25 cellular contexts compared by ENCODE assay signal in genomic region chr7:156654511-156655231, GRCh38.
"Had no signal": no experiment of that assay in that cellular context is flagged by ENCODE, and none has a peak within 500 bp of the region (broad histone marks: within the 10 kb centered on the region; RNA-seq: fewer than 3 reads in every experiment).

No MANE protein-coding gene starts in this region.

- H3K4me1 ChIP-seq: esophagus muscularis mucosa, gastroesophageal sphincter, heart left ventricle, left lung, parathyroid adenoma, sigmoid colon, thyroid gland, vagina had no signal

- DNase-seq: dermis blood vessel endothelial cell; effector memory CD4-positive, alpha-beta T cell; foreskin keratinocyte; heart left ventricle; left cardiac atrium; left lung; mesenchymal stem cell; naive thymus-derived CD8-positive, alpha-beta T cell; nephron progenitor cell; right cardiac atrium; sigmoid colon; stimulated activated CD4-positive, alpha-beta T cell treated with anti-CD3 and anti-CD28 coated beads, Interleukin-2, amount 100 ng/mL, for 24 hours; stimulated activated CD4-positive, alpha-beta T cell treated with anti-CD3 and anti-CD28 coated beads, Interleukin-4, amount 100 ng/mL, for 24 hours; stimulated activated naive CD4-positive, alpha-beta T cell treated with Interleukin-2 at 50 U/mL for 16 hours; stomach; thyroid gland; trophoblast cell had no signal

- H3K4me3 ChIP-seq: coronary artery, esophagus muscularis mucosa, gastroesophageal sphincter, heart left ventricle, hepatocyte, left lung, sigmoid colon, stomach, thyroid gland, vagina had no signal

- H2AFZ ChIP-seq: hepatocyte, parathyroid adenoma had no signal

- ATAC-seq: foreskin keratinocyte; gastroesophageal sphincter; heart left ventricle; left cardiac atrium; left lung; naive thymus-derived CD8-positive, alpha-beta T cell; right cardiac atrium; stimulated activated effector memory CD8-positive, alpha-beta T cell treated with anti-CD3 and anti-CD28 coated beads, Interleukin-12 subunit alpha, Interleukin-12 subunit beta, amount 100 ng/mL, for 72 hours had no signal

- H3K4me2 ChIP-seq: hepatocyte had no signal

- H3K27me3 ChIP-seq: foreskin keratinocyte, hepatocyte, thyroid gland, vagina had no signal

- H3K9ac ChIP-seq: parathyroid adenoma had no signal

- H3K79me2 ChIP-seq: hepatocyte, parathyroid adenoma had no signal

- H3K9me3 ChIP-seq: esophagus muscularis mucosa, gastroesophageal sphincter, heart left ventricle, left lung, neutrophil, sigmoid colon, stomach, thyroid gland, vagina had no signal

- H3K36me3 ChIP-seq: esophagus muscularis mucosa, gastroesophageal sphincter, heart left ventricle, left lung, neutrophil, sigmoid colon, stomach, thyroid gland, vagina had no signal

- H3K27ac ChIP-seq: coronary artery, esophagus muscularis mucosa, foreskin keratinocyte, gastroesophageal sphincter, heart left ventricle, hepatocyte, left lung, neutrophil, parathyroid adenoma, sigmoid colon, stomach, thyroid gland, vagina had no signal
